8 cellular contexts compared by ENCODE assay signal in genomic region chr3:197555281-197556261, GRCh38.
DNase-seq lines count a peak whose midpoint lies in the region; ATAC-seq lines count a peak whose summit lies in the region.

A gene with protein sequence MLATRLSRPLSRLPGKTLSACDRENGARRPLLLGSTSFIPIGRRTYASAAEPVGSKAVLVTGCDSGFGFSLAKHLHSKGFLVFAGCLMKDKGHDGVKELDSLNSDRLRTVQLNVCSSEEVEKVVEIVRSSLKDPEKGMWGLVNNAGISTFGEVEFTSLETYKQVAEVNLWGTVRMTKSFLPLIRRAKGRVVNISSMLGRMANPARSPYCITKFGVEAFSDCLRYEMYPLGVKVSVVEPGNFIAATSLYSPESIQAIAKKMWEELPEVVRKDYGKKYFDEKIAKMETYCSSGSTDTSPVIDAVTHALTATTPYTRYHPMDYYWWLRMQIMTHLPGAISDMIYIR (minus strand): TSS chr3:197555968. CDS start chr3:197546443, 9,525 bp downstream.

- H3K9me3 ChIP-seq in mucosa of stomach (ENCODE audit: control insufficient read depth, low read length): no peaks in the 10 kb centered on the region

- peak; percentile 56 to 94 (median 89) for DNase-seq in NCI-H1417 (lab: John Stamatoyannopoulos, UW)
- no peak for DNase-seq in NCI-H1417 treated with DMSO at 0.1 percent for 48 hours (lab: John Stamatoyannopoulos, UW)
- DNase-seq in NCI-H510A treated with DMSO at 0.1 percent for 48 hours (lab: John Stamatoyannopoulos, UW): peak; percentile 78
- peak; percentile 90 for DNase-seq in activated CD8-positive, alpha-beta memory T cell treated with anti-CD3 and anti-CD28 coated beads for 24 hours
- DNase-seq in effector memory CD8-positive, alpha-beta T cell: peak; percentile 37 to 52 (median 38)
- DNase-seq in stimulated activated CD8-positive, alpha-beta memory T cell treated with anti-CD3 and anti-CD28 coated beads, Interleukin-7, amount 100 ng/mL, for 4 hours (ENCODE audit: low read depth in 2 of 2): peak; percentile 22 to 62

- H3K27ac Mint-ChIP-seq in effector memory CD8-positive, alpha-beta T cell: peak within 1 kb of the TSS; percentile 54 to 83

- H3K4me1 Mint-ChIP-seq in effector memory CD8-positive, alpha-beta T cell (ENCODE audit: low read depth in 2 of 2): peaks cover 5 to 15% of the 10 kb centered on the region in 2 donors

- H3K4me3 ChIP-seq in mucosa of stomach (ENCODE audit: low read length): peak within 1 kb of the TSS; percentile 97

- peak within 1 kb of the TSS; percentile 96 for H3K9ac ChIP-seq in mucosa of stomach (ENCODE audit: low read length)

- H3K9me3 Mint-ChIP-seq in effector memory CD8-positive, alpha-beta T cell: no peaks in the 10 kb centered on the region

- no peaks in the 10 kb centered on the region for H3K36me3 ChIP-seq in mucosa of stomach (ENCODE audit: control insufficient read depth, insufficient read depth, low read length)

- H3K4me1 ChIP-seq in mucosa of stomach (ENCODE audit: control insufficient read depth, insufficient read depth, low read length): peaks cover 21% of the 10 kb centered on the region

- no peaks in the 10 kb centered on the region for H3K27me3 ChIP-seq in mucosa of stomach (ENCODE audit: control insufficient read depth, insufficient read depth, low read length)

- peak within 1 kb of the TSS; percentile 85 to 87 for H3K4me3 Mint-ChIP-seq in effector memory CD8-positive, alpha-beta T cell

- ATAC-seq in HG03025 (IDR thresholded peaks at IDR 0.05; ENCODE audit: low FRiP score, unreplicated experiment): peak; percentile 30
- peak; percentile 44 for ATAC-seq in effector memory CD8-positive, alpha-beta T cell (replicated peaks)

- H3K27me3 Mint-ChIP-seq in effector memory CD8-positive, alpha-beta T cell: peaks cover 11 to 12% of the 10 kb centered on the region in 2 donors

- H3K36me3 Mint-ChIP-seq in effector memory CD8-positive, alpha-beta T cell (ENCODE audit: insufficient read depth): peaks cover 6% of the 10 kb centered on the region
